1 cellular context compared by ENCODE assay signal in the genomic region with DNA sequence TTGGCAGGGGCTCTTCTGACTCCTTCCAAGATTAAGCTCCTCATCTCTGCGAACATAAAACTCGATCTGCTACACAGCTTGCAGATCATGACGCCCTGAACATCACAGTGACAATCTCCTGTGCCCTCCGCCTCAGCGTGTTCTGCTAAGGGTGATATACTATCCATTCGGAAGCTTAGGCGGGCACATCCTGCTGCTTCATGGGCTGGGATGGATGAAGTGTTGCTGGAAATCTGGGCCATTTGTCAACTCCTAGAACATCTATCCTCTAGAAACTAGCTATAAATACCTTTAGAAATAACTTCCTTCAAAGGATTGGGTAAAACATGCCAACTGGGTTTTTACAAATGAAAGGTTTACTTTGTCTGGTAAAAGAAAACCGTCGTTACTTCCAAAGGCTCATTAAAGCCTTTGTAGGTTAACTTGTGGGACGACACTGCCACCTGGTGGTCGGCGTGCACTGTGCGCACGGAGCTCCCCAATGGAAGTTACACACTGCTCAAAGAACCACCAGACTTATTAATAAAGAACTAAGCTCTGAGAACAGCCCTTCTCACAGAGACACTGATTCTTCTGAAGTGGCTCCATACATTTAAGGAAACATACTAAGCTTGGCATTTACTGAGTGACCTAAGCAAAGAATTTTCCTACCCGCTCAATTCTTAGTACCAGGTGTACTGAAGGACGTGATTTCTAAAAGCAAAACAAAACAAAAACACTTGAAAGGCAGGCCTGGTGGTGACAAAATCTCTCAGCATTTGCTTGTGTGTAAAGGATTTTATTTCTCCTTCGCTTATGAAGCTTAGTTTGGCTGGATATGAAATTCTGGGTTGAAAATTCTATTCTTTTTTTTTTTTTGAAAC.
A peak's percentile ranks its signal among the peaks of the same experiment; 100 is the strongest.
TF ChIP-seq lines count a peak whose summit lies in the region.

No MANE protein-coding gene starts in this region.

TF ChIP-seq in HepG2, 621 proteins besides CTCF, POLR2A, EP300 and RAD21 (continued from another document):
- TF ChIP-seq, protein P1, sequence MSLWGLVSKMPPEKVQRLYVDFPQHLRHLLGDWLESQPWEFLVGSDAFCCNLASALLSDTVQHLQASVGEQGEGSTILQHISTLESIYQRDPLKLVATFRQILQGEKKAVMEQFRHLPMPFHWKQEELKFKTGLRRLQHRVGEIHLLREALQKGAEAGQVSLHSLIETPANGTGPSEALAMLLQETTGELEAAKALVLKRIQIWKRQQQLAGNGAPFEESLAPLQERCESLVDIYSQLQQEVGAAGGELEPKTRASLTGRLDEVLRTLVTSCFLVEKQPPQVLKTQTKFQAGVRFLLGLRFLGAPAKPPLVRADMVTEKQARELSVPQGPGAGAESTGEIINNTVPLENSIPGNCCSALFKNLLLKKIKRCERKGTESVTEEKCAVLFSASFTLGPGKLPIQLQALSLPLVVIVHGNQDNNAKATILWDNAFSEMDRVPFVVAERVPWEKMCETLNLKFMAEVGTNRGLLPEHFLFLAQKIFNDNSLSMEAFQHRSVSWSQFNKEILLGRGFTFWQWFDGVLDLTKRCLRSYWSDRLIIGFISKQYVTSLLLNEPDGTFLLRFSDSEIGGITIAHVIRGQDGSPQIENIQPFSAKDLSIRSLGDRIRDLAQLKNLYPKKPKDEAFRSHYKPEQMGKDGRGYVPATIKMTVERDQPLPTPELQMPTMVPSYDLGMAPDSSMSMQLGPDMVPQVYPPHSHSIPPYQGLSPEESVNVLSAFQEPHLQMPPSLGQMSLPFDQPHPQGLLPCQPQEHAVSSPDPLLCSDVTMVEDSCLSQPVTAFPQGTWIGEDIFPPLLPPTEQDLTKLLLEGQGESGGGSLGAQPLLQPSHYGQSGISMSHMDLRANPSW (CRISPR knock-in tag; IDR thresholded peaks at IDR 0.05; ENCODE audit: borderline replicate concordance): no peak
- TF ChIP-seq ZBTB7A (CRISPR knock-in tag; IDR thresholded peaks at IDR 0.05): no peak
- no peak for TF ChIP-seq ZC3H4 (CRISPR knock-in tag; IDR thresholded peaks at IDR 0.05; ENCODE audit: borderline replicate concordance)
- TF ChIP-seq RELA (CRISPR knock-in tag; IDR thresholded peaks at IDR 0.05): no peak
- TF ChIP-seq ELF3 (CRISPR knock-in tag; IDR thresholded peaks at IDR 0.05): 0 out of 2 replicates have a peak, but pooled peaks have one; percentile 26
- no peak for TF ChIP-seq ZNF337 (CRISPR knock-in tag; IDR thresholded peaks at IDR 0.05; ENCODE audit: borderline replicate concordance, low read depth)
- TF ChIP-seq, protein P2, sequence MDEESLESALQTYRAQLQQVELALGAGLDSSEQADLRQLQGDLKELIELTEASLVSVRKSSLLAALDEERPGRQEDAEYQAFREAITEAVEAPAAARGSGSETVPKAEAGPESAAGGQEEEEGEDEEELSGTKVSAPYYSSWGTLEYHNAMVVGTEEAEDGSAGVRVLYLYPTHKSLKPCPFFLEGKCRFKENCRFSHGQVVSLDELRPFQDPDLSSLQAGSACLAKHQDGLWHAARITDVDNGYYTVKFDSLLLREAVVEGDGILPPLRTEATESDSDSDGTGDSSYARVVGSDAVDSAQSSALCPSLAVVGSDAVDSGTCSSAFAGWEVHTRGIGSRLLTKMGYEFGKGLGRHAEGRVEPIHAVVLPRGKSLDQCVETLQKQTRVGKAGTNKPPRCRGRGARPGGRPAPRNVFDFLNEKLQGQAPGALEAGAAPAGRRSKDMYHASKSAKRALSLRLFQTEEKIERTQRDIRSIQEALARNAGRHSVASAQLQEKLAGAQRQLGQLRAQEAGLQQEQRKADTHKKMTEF (CRISPR knock-in tag; IDR thresholded peaks at IDR 0.05): 0 out of 2 replicates have a peak, but pooled peaks have one; percentile 24
- no peak for TF ChIP-seq BORCS8-MEF2B (CRISPR knock-in tag; IDR thresholded peaks at IDR 0.05)
- TF ChIP-seq GATA4 (IDR thresholded peaks at IDR 0.05; ENCODE audit: borderline replicate concordance, low read depth): no peak
- TF ChIP-seq NCOA1 (CRISPR knock-in tag; IDR thresholded peaks at IDR 0.05): no peak
- TF ChIP-seq CBX5 (CRISPR knock-in tag; IDR thresholded peaks at IDR 0.05; ENCODE audit: borderline replicate concordance): no peak
- TF ChIP-seq PHB2 (IDR thresholded peaks at IDR 0.05; ENCODE audit: partially characterized antibody): no peak
- no peak for TF ChIP-seq GTF2F1 (IDR thresholded peaks at IDR 0.05; ENCODE audit: low read length)
- no peak for TF ChIP-seq ZNF615 (CRISPR knock-in tag; IDR thresholded peaks at IDR 0.05; ENCODE audit: borderline replicate concordance)
- TF ChIP-seq, protein P3, sequence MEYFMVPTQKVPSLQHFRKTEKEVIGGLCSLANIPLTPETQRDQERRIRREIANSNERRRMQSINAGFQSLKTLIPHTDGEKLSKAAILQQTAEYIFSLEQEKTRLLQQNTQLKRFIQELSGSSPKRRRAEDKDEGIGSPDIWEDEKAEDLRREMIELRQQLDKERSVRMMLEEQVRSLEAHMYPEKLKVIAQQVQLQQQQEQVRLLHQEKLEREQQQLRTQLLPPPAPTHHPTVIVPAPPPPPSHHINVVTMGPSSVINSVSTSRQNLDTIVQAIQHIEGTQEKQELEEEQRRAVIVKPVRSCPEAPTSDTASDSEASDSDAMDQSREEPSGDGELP (IDR thresholded peaks at IDR 0.05; ENCODE audit: borderline replicate concordance, low read depth): no peak
- TF ChIP-seq DNMT1 (CRISPR knock-in tag; IDR thresholded peaks at IDR 0.05): no peak
- TF ChIP-seq, protein P4, sequence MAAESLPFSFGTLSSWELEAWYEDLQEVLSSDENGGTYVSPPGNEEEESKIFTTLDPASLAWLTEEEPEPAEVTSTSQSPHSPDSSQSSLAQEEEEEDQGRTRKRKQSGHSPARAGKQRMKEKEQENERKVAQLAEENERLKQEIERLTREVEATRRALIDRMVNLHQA (CRISPR knock-in tag; IDR thresholded peaks at IDR 0.05): no peak
